ENCODE assay signal across 12 cellular contexts in the genomic region with DNA sequence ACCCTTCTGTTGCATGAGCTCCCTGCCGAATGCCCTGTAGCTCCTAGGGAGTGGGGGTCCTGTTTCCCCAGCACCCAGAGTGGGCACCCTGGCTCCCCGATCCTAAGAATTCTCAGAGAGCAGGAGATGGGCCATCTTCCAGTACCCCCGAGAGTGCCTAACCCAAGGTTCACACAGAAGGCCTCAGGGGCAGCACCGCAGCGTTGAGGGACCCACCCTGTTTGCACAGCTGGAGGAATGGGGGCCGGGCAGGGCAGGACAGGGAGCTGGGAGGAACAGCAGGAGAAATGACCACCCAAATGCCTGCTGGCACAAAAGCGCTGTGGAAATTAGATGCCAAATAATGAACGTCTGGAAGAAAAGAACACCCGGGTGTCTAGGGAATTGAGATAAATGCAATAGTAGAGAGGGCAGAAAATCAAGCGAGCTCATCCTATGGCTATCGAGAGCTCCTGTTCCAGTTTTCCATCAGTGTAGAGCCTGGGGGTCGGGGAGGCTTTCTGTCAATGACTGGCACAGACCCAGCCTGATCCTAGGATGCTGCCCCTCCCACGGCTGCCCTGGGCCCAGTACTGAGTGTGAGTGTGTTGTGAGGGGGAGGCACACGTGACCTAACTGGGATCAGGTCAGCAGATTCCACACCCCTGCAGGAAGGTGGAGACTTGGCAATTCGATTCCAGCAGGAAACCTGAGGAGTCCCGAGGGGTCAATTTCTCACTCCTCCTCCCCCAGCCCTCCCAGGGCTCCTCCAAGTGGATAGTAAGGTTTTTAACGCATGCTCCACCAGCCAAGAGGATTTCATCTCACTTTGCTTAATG. TPM values are rescaled to one million over a fixed set of nuclear protein-coding genes. Genes with fewer than 3 reads are reported as not detected.
DNase-seq lines count a peak whose midpoint lies in the region; ATAC-seq and TF ChIP-seq lines count a peak whose summit lies in the region.
"Had no signal": no experiment of that assay in that cellular context is flagged by ENCODE, and none has a peak within 500 bp of the region (broad histone marks: within the 10 kb centered on the region; RNA-seq: fewer than 3 reads in every experiment).

No MANE protein-coding gene starts in this region.

- H3K4me3 Mint-ChIP-seq in GM23338 (no peak overlapping the region), activated B cell treated with CpG ODN at 0.5 μM for 24 hours (no peak overlapping the region)

- H3K79me2 ChIP-seq in GM23338 (replicated peaks; ENCODE audit: insufficient read depth) = no peaks in the 10 kb centered on the region

- H3K27me3 ChIP-seq in A673 (replicated peaks; ENCODE audit: insufficient read depth, low read depth, low read length, poor library complexity) (no peaks in the 10 kb centered on the region), GM23338 (ENCODE audit: insufficient read depth) (no peaks in the 10 kb centered on the region)
- H3K27me3 ChIP-seq: sigmoid colon had no signal

- no peaks in the 10 kb centered on the region for H3F3A ChIP-seq in GM23338 (replicated peaks; ENCODE audit: low read depth)

- no peaks in the 10 kb centered on the region for H4K20me1 ChIP-seq in GM23338 (replicated peaks; ENCODE audit: insufficient read depth)

- no peaks in the 10 kb centered on the region for H3K9me3 ChIP-seq in A673 (ENCODE audit: low read depth, low read length, poor library complexity, severe bottlenecking)
- H3K9me3 ChIP-seq: sigmoid colon had no signal

- no peak overlapping the region for H2AFZ ChIP-seq in GM23338

- POLR2A ChIA-PET in A673 (lab: Charles Lee; ENCODE audit: low non-redundant PET) = no interaction called here
- POLR2A ChIA-PET in activated B cell treated with CpG ODN at 0.5 μM for 24 hours (lab: Charles Lee) = interaction anchor here (0.5 to 2.1 kb wide), 7 partner anchors 8 to 105 kb away, joined by 3 to 18 read pairs (median 8); partner anchors contain the start of gene SEPTIN6

- H3K4me3 ChIP-seq in A673 (ENCODE audit: low read depth, low read length, poor library complexity, severe bottlenecking) = no peak overlapping the region
- H3K4me3 ChIP-seq in GM23338 = no peak overlapping the region
- H3K4me3 ChIP-seq: sigmoid colon had no signal

- no peaks in the 10 kb centered on the region for H3K36me3 ChIP-seq in A673 (ENCODE audit: insufficient read depth, low read length, poor library complexity, severe bottlenecking)
- no peaks in the 10 kb centered on the region for H3K36me3 ChIP-seq in GM23338 (ENCODE audit: insufficient read depth)

- H3K4me2 ChIP-seq in GM23338 = no peak overlapping the region

- intact Hi-C loops in A673 (cut with micrococcal nuclease; ENCODE audit: unreplicated experiment) = no loop called here
- intact Hi-C loops in activated B cell treated with CpG ODN at 0.5 μM for 24 hours (cut with micrococcal nuclease) = loop anchor here (2.0 to 5.0 kb wide), 3 partner anchors 19 to 60 kb away; no protein-coding TSS in a partner anchor

- CTCF ChIA-PET in A673 (lab: Charles Lee) (no interaction called here), activated B cell treated with CpG ODN at 0.5 μM for 24 hours (lab: Charles Lee) (no interaction called here)

- H3K9me3 Mint-ChIP-seq in GM23338 (no peaks in the 10 kb centered on the region), activated B cell treated with CpG ODN at 0.5 μM for 24 hours (no peaks in the 10 kb centered on the region)

- peak; percentile 16 for DNase-seq in A673 (ENCODE audit: low spot score)
- DNase-seq in GM23338 (ENCODE audit: low spot score) = no peak
- DNase-seq in activated B cell treated with CpG ODN at 0.5 μM for 24 hours = no peak
- DNase-seq in iPS-NIHi7 (ENCODE audit: extremely low spot score) = peak; percentile 26
- no peak for DNase-seq in putamen (ENCODE audit: low spot score)
- no peak for DNase-seq in NCI-H345 treated with DMSO at 0.1 percent for 48 hours (lab: John Stamatoyannopoulos, UW; ENCODE audit: unreplicated experiment)
- DNase-seq: GOT3, NCI-H1417, PC-3, sigmoid colon had no signal

- ATAC-seq in GM23338 (peak; percentile 64), activated B cell treated with CpG ODN at 0.5 μM for 24 hours (ENCODE audit: low read depth) (no peak), GM21723 (IDR thresholded peaks at IDR 0.05; ENCODE audit: unreplicated experiment) (no peak), GM18861 (IDR thresholded peaks at IDR 0.05; ENCODE audit: unreplicated experiment) (no peak)
- ATAC-seq: PC-3 had no signal

- no peak overlapping the region for H3K27ac ChIP-seq in A673 (ENCODE audit: low read depth, low read length, poor library complexity, severe bottlenecking)
- H3K27ac ChIP-seq in GM23338 (ENCODE audit: low read depth) = no peak overlapping the region

- H3K4me1 ChIP-seq in A673 (ENCODE audit: insufficient read depth, low read length, poor library complexity, severe bottlenecking) (peaks cover 14% of the 10 kb centered on the region), GM23338 (ENCODE audit: insufficient read depth) (no peaks in the 10 kb centered on the region)

- H3K27ac Mint-ChIP-seq in GM23338 (no peak overlapping the region), activated B cell treated with CpG ODN at 0.5 μM for 24 hours (peak overlapping the region; percentile 96)

- peaks cover 9% of the 10 kb centered on the region; the same call in 2 of the 3 replicates for H3K4me1 Mint-ChIP-seq in GM23338
- H3K4me1 Mint-ChIP-seq in activated B cell treated with CpG ODN at 0.5 μM for 24 hours = peaks cover 44% of the 10 kb centered on the region

- H3K36me3 Mint-ChIP-seq in GM23338 (ENCODE audit: low read depth) (peaks cover 16% of the 10 kb centered on the region), activated B cell treated with CpG ODN at 0.5 μM for 24 hours (ENCODE audit: low read depth) (peaks cover 49% of the 10 kb centered on the region)

- TF ChIP-seq CTCF in A673 (conservative IDR thresholded peaks at IDR 0.05; ENCODE audit: low read depth, low read length) = no peak
- TF ChIP-seq CTCF in GM23338 (conservative IDR thresholded peaks at IDR 0.05; ENCODE audit: low read depth in 2 of 2) = no peak
- TF ChIP-seq CTCF in activated B cell treated with CpG ODN at 0.5 μM for 24 hours (IDR thresholded peaks at IDR 0.05) = no peak

- H3K27me3 Mint-ChIP-seq in GM23338 (ENCODE audit: insufficient read depth, low read depth, poor library complexity) = no peaks in the 10 kb centered on the region
- no peaks in the 10 kb centered on the region for H3K27me3 Mint-ChIP-seq in activated B cell treated with CpG ODN at 0.5 μM for 24 hours

- no TSS peak for BruUV-seq in A673 (replicated peaks; lab: Mats Ljungman, UMichigan)

- no peaks in the 10 kb centered on the region for H3K9me2 ChIP-seq in GM23338 (ENCODE audit: insufficient read depth)

TF ChIP-seq in GM23338, 12 proteins besides CTCF, POLR2A, EP300 and RAD21 (continues in another document):
- TF ChIP-seq ZNF331 (CRISPR knock-in tag; IDR thresholded peaks at IDR 0.05; ENCODE audit: low read depth) (no peak), JUNB (IDR thresholded peaks at IDR 0.05; ENCODE audit: unreplicated experiment) (no peak), STAT1 (IDR thresholded peaks at IDR 0.05; ENCODE audit: unreplicated experiment) (no peak), EZH2 (IDR thresholded peaks at IDR 0.05; ENCODE audit: low read depth, unreplicated experiment) (no peak), ZNF114 (CRISPR knock-in tag; IDR thresholded peaks at IDR 0.05) (no peak), NANOG (IDR thresholded peaks at IDR 0.05; ENCODE audit: borderline replicate concordance) (no peak), EZH2phosphoT487 (IDR thresholded peaks at IDR 0.05; ENCODE audit: unreplicated experiment) (no peak), CREB1 (CRISPR knock-in tag; IDR thresholded peaks at IDR 0.05; ENCODE audit: low read depth) (no peak), POLR2AphosphoS5 (IDR thresholded peaks at IDR 0.05; ENCODE audit: low read depth) (no peak)
- TF ChIP-seq, protein P1, sequence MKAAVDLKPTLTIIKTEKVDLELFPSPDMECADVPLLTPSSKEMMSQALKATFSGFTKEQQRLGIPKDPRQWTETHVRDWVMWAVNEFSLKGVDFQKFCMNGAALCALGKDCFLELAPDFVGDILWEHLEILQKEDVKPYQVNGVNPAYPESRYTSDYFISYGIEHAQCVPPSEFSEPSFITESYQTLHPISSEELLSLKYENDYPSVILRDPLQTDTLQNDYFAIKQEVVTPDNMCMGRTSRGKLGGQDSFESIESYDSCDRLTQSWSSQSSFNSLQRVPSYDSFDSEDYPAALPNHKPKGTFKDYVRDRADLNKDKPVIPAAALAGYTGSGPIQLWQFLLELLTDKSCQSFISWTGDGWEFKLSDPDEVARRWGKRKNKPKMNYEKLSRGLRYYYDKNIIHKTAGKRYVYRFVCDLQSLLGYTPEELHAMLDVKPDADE (IDR thresholded peaks at IDR 0.05) = no peak

RNA-seq across cellular contexts. Expression of gene SEPTIN6, which starts 25.6 kb away (rescaled TPM):
- total RNA-seq in A673 (2021) (61.5 and 69.1 TPM in 2 replicates), activated B cell treated with CpG ODN at 0.5 μM for 24 hours (330 and 338 TPM in 2 replicates)
- 43.3 and 43.6 TPM in 2 replicates for total RNA-seq in GM23338 (2014; rRNA removed; shearing (Covaris generic))
- polyA plus RNA-seq in GM23338 (2016; fragmentation: Nextera tagmentation; extraction: Ambion mirVana) = 36.9 and 37.0 TPM in 2 replicates

Comparison
In these comparisons a context has a peak if more than half of its experiments do, and no peak if none do; other contexts are left out.
1. DNase-seq: peak in A673 (single experiment) and iPS-NIHi7 (single experiment); none in GM23338 (single experiment), activated B cell treated with CpG ODN at 0.5 μM for 24 hours (single experiment), putamen (single experiment) and NCI-H345 treated with DMSO at 0.1 percent for 48 hours (single experiment).